8 cellular contexts compared by ENCODE assay signal in the genomic region with DNA sequence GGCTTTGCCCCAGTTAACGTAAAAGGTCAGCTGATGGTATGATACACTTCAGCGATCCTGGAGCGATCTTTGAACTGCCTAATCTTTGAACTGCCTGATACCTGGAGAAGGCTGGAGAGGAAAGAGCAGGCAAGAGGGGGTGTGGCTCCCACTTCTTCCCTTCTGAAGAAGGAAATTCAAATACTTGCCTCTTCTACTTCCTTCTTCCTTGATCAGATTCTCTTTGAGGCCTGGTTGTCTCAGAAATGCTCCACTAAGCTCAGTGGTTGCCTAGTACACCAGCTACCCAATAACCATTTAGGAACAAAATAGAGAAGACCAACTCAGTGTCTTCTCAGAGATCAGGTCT. TPM values are rescaled to one million over a fixed set of nuclear protein-coding genes. Genes with fewer than 3 reads are reported as not detected.
DNase-seq lines count a peak whose midpoint lies in the region; ATAC-seq, FAIRE-seq and TF ChIP-seq lines count a peak whose summit lies in the region.

No MANE protein-coding gene starts in this region.

- WGBS in H1 (ENCODE audit: extremely low coverage in 1 of 2, insufficient coverage in 1 of 2, insufficient read length in 1 of 2, insufficient replicate concordance in 2 of 2, low coverage in 1 of 2, low lambda C conversion rate in 2 of 2, missing lambda C conversion rate in 1 of 2), 2 experiments, result 16% methylated on average over 3 of the region's 3 CpGs; no CpG with 5 or more reads in 1 of the 2 experiments

- no peak for TF ChIP-seq RAD21 in H1 (IDR thresholded peaks at IDR 0.05 in 1 of 2, conservative IDR thresholded peaks at IDR 0.05 in 1 of 2; ENCODE audit: low read depth in 2 of 2, low read length in 2 of 2)

- no peak overlapping the region for H2BK20ac ChIP-seq in H1 (ENCODE audit: low read length)

- H2AK5ac ChIP-seq in H1 (ENCODE audit: low read depth, low read length), result no peak overlapping the region

- no peaks in the 10 kb centered on the region; a peak in 1 of 4 replicates for H3K79me2 ChIP-seq in H1 (ENCODE audit: control insufficient read depth in 1 of 2, insufficient read depth in 2 of 2, low read length in 2 of 2)

- peak overlapping the region; percentile 86 to 93 for H3K4me2 ChIP-seq in H1 (ENCODE audit: insufficient read depth in 1 of 2, low read depth in 2 of 2, low read length in 2 of 2)

- H4K91ac ChIP-seq in H1 (replicated peaks; ENCODE audit: insufficient read length, low read length), result no peak overlapping the region

- no peak for TF ChIP-seq CTCF in H1 (IDR thresholded peaks at IDR 0.05; ENCODE audit: control extremely low read depth in 1 of 3, insufficient read depth in 1 of 3, low read depth in 1 of 3, low read length in 3 of 3)

- CTCF ChIA-PET in H1 (lab: Charles Lee; ENCODE audit: partially characterized antibody), result interaction anchor here (1.2 to 1.5 kb wide), 5 partner anchors 9 to 143 kb away, joined by 3 to 5 read pairs (median 4); no protein-coding TSS in a partner anchor

- H3K27ac ChIP-seq in H1 (ENCODE audit: low read depth, low read length), result no peak overlapping the region
- peak overlapping the region; percentile 92 to 96 for H3K27ac ChIP-seq in mucosa of rectum (ENCODE audit: low read depth in 2 of 2, low read length in 2 of 2)

- H3K14ac ChIP-seq in H1 (ENCODE audit: insufficient read length), result no peak overlapping the region

- FAIRE-seq in H1 (lab: Jason Lieb, UNC), result no peak

- H3K4me3 ChIP-seq in H1 (ENCODE audit: extremely low read depth in 1 of 4, insufficient read depth in 2 of 4, low read depth in 3 of 4, low read length in 4 of 4) (peak overlapping the region; percentile 44 to 85 (median 76)), mucosa of rectum (ENCODE audit: low read length in 2 of 2) (peak overlapping the region; percentile 93 to 97)

- no peak overlapping the region for H3K18ac ChIP-seq in H1 (ENCODE audit: extremely low read depth, low read length)

- peak; percentile 20 for DNase-seq in Ammon's horn (ENCODE audit: low spot score)
- peak; percentile 79 for DNase-seq in OCI-M1 (lab: John Stamatoyannopoulos, UW)
- no peak for DNase-seq in H1 (ENCODE audit: low read depth in 1 of 2, low spot score in 2 of 2)
- DNase-seq in cortex of kidney (lab: John Stamatoyannopoulos, UW), result no peak

- H3K36me3 ChIP-seq in H1 (ENCODE audit: control insufficient read depth in 2 of 4, insufficient read depth in 4 of 4, low read length in 3 of 4), result no peaks in the 10 kb centered on the region
- H3K36me3 ChIP-seq in mucosa of rectum (ENCODE audit: control insufficient read depth in 2 of 2, insufficient read depth in 2 of 2, low read length in 2 of 2), result no peaks in the 10 kb centered on the region

- H2BK120ac ChIP-seq in H1 (replicated peaks; ENCODE audit: low read depth, low read length), result no peak overlapping the region

- H3K79me1 ChIP-seq in H1 (ENCODE audit: low read depth, low read length), result no peaks in the 10 kb centered on the region; the same call in 1 of the 2 replicates

- no peaks in the 10 kb centered on the region for H4K20me1 ChIP-seq in H1 (replicated peaks in 1 of 2; ENCODE audit: control insufficient read depth in 1 of 2, insufficient read depth in 2 of 2, low read length in 2 of 2)

- no peak overlapping the region for H2BK5ac ChIP-seq in H1 (ENCODE audit: low read depth, low read length)

- H3K56ac ChIP-seq in H1 (replicated peaks; ENCODE audit: insufficient read length, low read depth, low read length), result no peak overlapping the region

- no peak for TF ChIP-seq EP300 in H1 (IDR thresholded peaks at IDR 0.05; ENCODE audit: borderline replicate concordance in 1 of 2, low read depth in 2 of 2, low read length in 2 of 2)

- TF ChIP-seq POLR2A in H1 (IDR thresholded peaks at IDR 0.05; ENCODE audit: control extremely low read depth in 1 of 2, low read depth in 2 of 2, low read length in 2 of 2), result no peak

- no peaks in the 10 kb centered on the region for H3K27me3 ChIP-seq in H1 (replicated peaks in 1 of 4; ENCODE audit: control insufficient read depth in 3 of 4, extremely low read depth in 1 of 4, insufficient read depth in 3 of 4, low read length in 3 of 4)
- no peaks in the 10 kb centered on the region for H3K27me3 ChIP-seq in mucosa of rectum (ENCODE audit: control insufficient read depth in 2 of 2, insufficient read depth in 2 of 2, low read length in 2 of 2)

- peak; percentile 35 for ATAC-seq in GM21723 (IDR thresholded peaks at IDR 0.05; ENCODE audit: unreplicated experiment)
- ATAC-seq in GM21423 (IDR thresholded peaks at IDR 0.05; ENCODE audit: unreplicated experiment), result no peak
- ATAC-seq in GM21360 (IDR thresholded peaks at IDR 0.05; ENCODE audit: unreplicated experiment), result no peak

- H3K4me1 ChIP-seq in H1 (replicated peaks in 1 of 4; ENCODE audit: control insufficient read depth in 3 of 4, insufficient read depth in 4 of 4, low read length in 3 of 4), result peaks cover 0 to 11% (median 2%) of the 10 kb centered on the region in 4 experiments; a peak in 4 of 7 replicates
- peaks cover 10 to 19% of the 10 kb centered on the region in 2 donors for H3K4me1 ChIP-seq in mucosa of rectum (ENCODE audit: control insufficient read depth in 2 of 2, insufficient read depth in 2 of 2, low read length in 2 of 2)

- no peak overlapping the region for H2BK12ac ChIP-seq in H1 (ENCODE audit: low read depth, low read length)

- H3K9ac ChIP-seq in H1 (replicated peaks in 1 of 4; ENCODE audit: extremely low read depth in 1 of 4, low read depth in 3 of 4, low read length in 3 of 4), result peak overlapping the region in 3 of 4 experiments; percentile 51 to 61 (median 58); a peak in 5 of 7 replicates
- H3K9ac ChIP-seq in mucosa of rectum (ENCODE audit: low read depth in 1 of 2, low read length in 2 of 2), result peak overlapping the region; percentile 77 to 87

- peaks cover 5% of the 10 kb centered on the region for H3K23me2 ChIP-seq in H1 (ENCODE audit: low read depth, low read length)

- no peak overlapping the region for H3K4ac ChIP-seq in H1 (replicated peaks; ENCODE audit: insufficient read length, low read depth, low read length)

- H3K23ac ChIP-seq in H1 (ENCODE audit: insufficient read length), result no peak overlapping the region

- POLR2A ChIA-PET in H1 (lab: Charles Lee; ENCODE audit: partially characterized antibody), result interaction anchor here (0.9 to 4.0 kb wide), 5 partner anchors 15 to 85 kb away, joined by 3 to 28 read pairs (median 4); partner anchors contain the start of genes HNRNPLL and SRSF7

- H3K9me3 ChIP-seq in H1 (ENCODE audit: insufficient read depth in 2 of 2, low read depth in 1 of 2, low read length in 1 of 2), result no peaks in the 10 kb centered on the region
- H3K9me3 ChIP-seq in mucosa of rectum (ENCODE audit: control insufficient read depth in 2 of 2, low read length in 2 of 2), result no peaks in the 10 kb centered on the region

- no peak overlapping the region for H4K5ac ChIP-seq in H1 (ENCODE audit: insufficient read length, low read depth, low read length)

- no peak overlapping the region for H2BK15ac ChIP-seq in H1 (ENCODE audit: low read length)

- peak overlapping the region; percentile 89 for H2AFZ ChIP-seq in H1 (ENCODE audit: low read length)

- H4K8ac ChIP-seq in H1 (ENCODE audit: extremely low read depth, insufficient read depth, low read length), result no peak overlapping the region

TF ChIP-seq in H1, 55 proteins besides CTCF, POLR2A, EP300 and RAD21:
- TF ChIP-seq KDM5A (IDR thresholded peaks at IDR 0.05; ENCODE audit: low read length) (no peak), GTF2F1 (IDR thresholded peaks at IDR 0.05; ENCODE audit: borderline replicate concordance, low read depth, low read length) (no peak), MAFK (IDR thresholded peaks at IDR 0.05; ENCODE audit: low read depth, low read length) (no peak), SP2 (IDR thresholded peaks at IDR 0.05; ENCODE audit: low read length) (no peak), ATF3 (IDR thresholded peaks at IDR 0.05; ENCODE audit: insufficient read depth, low read depth, low read length) (no peak), GABPA (IDR thresholded peaks at IDR 0.05; ENCODE audit: borderline replicate concordance, insufficient read depth, low read length) (no peak)

RNA-seq across cellular contexts. Expression of gene GALM, which starts 0.6 kb away (rescaled TPM):
- 12.0 and 13.1 TPM in 2 replicates for total RNA-seq in H1 (2021; fragmentation: NEBNext Ultra II Directional; extraction: Animal tissue kit (Norgen Biotek cat#: 25700))
- 7.3 and 9.9 TPM in 2 replicates for polyA plus RNA-seq in H1 (2011; rRNA removed)
- 13.9 TPM for polyA plus RNA-seq in H1 (2011; cell fraction: cytosol; rRNA removed)
- 4.1 TPM for polyA plus RNA-seq in H1 (2011; cell fraction: nucleus; rRNA removed)
- polyA plus RNA-seq in H1 (2012, experiment 1 of 2), result 10.5 to 12.9 TPM (median 11.2 TPM) in 4 replicates
- polyA plus RNA-seq in H1 (2012, experiment 2 of 2), result 7.2 TPM
- 8.9 TPM for polyA plus RNA-seq in H1 (2013, experiment 1 of 2)
- polyA plus RNA-seq in H1 (2013, experiment 2 of 2), result 9.3 TPM
- 13.2 and 14.2 TPM in 2 replicates for polyA minus RNA-seq in H1 (2011; rRNA and poly(A)+ RNA removed)
- 9.0 TPM for polyA minus RNA-seq in H1 (2011; cell fraction: cytosol; rRNA and poly(A)+ RNA removed)
- 11.6 TPM for polyA minus RNA-seq in H1 (2011; cell fraction: nucleus; rRNA and poly(A)+ RNA removed)

Comparison
In these comparisons a context has a peak if more than half of its experiments do, and no peak if none do; other contexts are left out.
1. DNase-seq: peak in Ammon's horn (single experiment) and OCI-M1 (single experiment); none in H1 (0 of 2) and cortex of kidney (single experiment).